8 cellular contexts compared by ENCODE assay signal in the genomic region with DNA sequence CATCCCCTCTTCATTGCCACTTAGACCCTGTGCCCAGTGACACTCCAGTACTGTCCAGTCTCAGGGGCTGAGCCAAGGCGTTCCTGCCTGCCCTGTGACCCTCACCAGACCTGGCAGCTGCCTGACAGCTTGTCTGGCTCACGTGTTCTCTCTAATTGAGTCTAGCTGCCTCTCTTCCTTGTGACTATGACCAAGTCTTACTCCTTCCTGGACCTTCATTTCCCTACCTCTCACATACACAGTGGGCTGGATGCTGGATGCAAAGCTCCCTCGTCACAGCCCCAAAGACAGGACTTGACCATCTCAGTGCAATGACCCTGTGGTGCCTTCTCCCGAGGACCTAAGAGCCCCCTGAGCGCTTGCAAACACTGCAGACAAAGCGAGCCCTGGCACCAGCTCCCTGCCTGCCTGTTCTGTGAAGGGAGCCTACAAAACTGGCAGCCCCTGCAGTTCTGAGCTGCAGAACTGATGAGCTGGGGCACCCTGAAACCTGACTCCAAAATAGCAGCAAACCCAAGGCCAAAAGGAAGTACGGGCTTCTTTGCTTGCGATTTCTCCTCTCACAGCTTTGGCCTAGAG. TPM values are rescaled to one million over a fixed set of nuclear protein-coding genes. Genes with fewer than 3 reads are reported as not detected.
DNase-seq lines count a peak whose midpoint lies in the region; ATAC-seq and TF ChIP-seq lines count a peak whose summit lies in the region.

No MANE protein-coding gene starts in this region.

- no peak for ATAC-seq in GM21381 (IDR thresholded peaks at IDR 0.05; ENCODE audit: unreplicated experiment)
- ATAC-seq in GM18861 (IDR thresholded peaks at IDR 0.05; ENCODE audit: unreplicated experiment), result no peak
- ATAC-seq in HG02642 (IDR thresholded peaks at IDR 0.05; ENCODE audit: poor library complexity, unreplicated experiment), result no peak

- H3K4me3 ChIP-seq in AG04450 (ENCODE audit: low read depth, low read length), result peak overlapping the region; percentile 80
- peak overlapping the region; percentile 69 for H3K4me3 ChIP-seq in Jurkat, Clone E6-1 (ENCODE audit: low read length)
- H3K4me3 ChIP-seq in cardiac fibroblast (replicated peaks in 1 of 2; ENCODE audit: low read depth in 2 of 2, low read length in 2 of 2), result peak overlapping the region; percentile 69 to 74
- H3K4me3 ChIP-seq in mesodermal cell (ENCODE audit: extremely low read depth, insufficient read depth, low read length, poor library complexity, severe bottlenecking), result peak overlapping the region; percentile 61

- no peaks in the 10 kb centered on the region for H3K27me3 ChIP-seq in AG04450 (ENCODE audit: control insufficient read depth, insufficient read depth, low read length)

- POLR2A ChIA-PET in AG04450 (lab: Yijun Ruan, JAX), result no interaction called here

- H3K4me1 ChIP-seq in mesodermal cell (ENCODE audit: control insufficient read depth, insufficient read depth, low read length, poor library complexity, severe bottlenecking), result peaks cover 28% of the 10 kb centered on the region

- WGBS in mesodermal cell (ENCODE audit: insufficient coverage in 2 of 2), 2 experiments, result 82 to 87% methylated on average over 8 of the region's 8 CpGs

- DNase-seq in AG04450 (ENCODE audit: low read depth, low spot score) (no peak), cardiac fibroblast (ENCODE audit: low read depth in 2 of 2) (no peak), NCI-H2107 treated with DMSO at 0.1 percent for 48 hours (lab: John Stamatoyannopoulos, UW; ENCODE audit: unreplicated experiment) (no peak)
- no peak for DNase-seq in Jurkat, Clone E6-1 (ENCODE audit: low read depth, low spot score)

- CTCF ChIA-PET in AG04450 (lab: Charles Lee), result interaction anchor here (1.5 kb wide), 1 partner anchor 22 kb away, joined by 10 read pairs; no protein-coding TSS in a partner anchor

- TF ChIP-seq CTCF in AG04450 (IDR thresholded peaks at IDR 0.05; ENCODE audit: low read depth, low read length) (no peak), cardiac fibroblast (IDR thresholded peaks at IDR 0.05; ENCODE audit: low read depth, low read length) (no peak)

- no peak overlapping the region for H3K27ac ChIP-seq in AG04450 (ENCODE audit: low read depth, low read length)
- no peak overlapping the region for H3K27ac ChIP-seq in mesodermal cell (ENCODE audit: low read depth, low read length, severe bottlenecking)

- H3K36me3 ChIP-seq in mesodermal cell (ENCODE audit: control insufficient read depth, insufficient read depth, low read length), result peaks cover 27% of the 10 kb centered on the region

- H3K9me3 ChIP-seq in AG04450 (ENCODE audit: control insufficient read depth, insufficient read depth, low read length) (no peaks in the 10 kb centered on the region; the same call in 1 of the 2 replicates), mesodermal cell (ENCODE audit: control insufficient read depth, low read length) (no peaks in the 10 kb centered on the region)

RNA-seq across cellular contexts. Expression of a gene that starts 1.7 kb away (rescaled TPM):
- polyA plus RNA-seq in AG04450 (2011; rRNA removed), result 37.3 and 49.3 TPM in 2 replicates
- 30.8 and 35.0 TPM in 2 replicates for polyA minus RNA-seq in AG04450 (2011; rRNA and poly(A)+ RNA removed)
- 53.9 TPM for polyA plus RNA-seq in Jurkat, Clone E6-1 (2012; ENCODE audit: insufficient read depth, insufficient read length)
- polyA plus RNA-seq in mesodermal cell (2013, experiment 1 of 2), result 36.9 TPM
- polyA plus RNA-seq in mesodermal cell (2013, experiment 2 of 2), result 34.8 TPM

RNA-seq across cellular contexts. Expression of a gene that starts 3.8 kb away (rescaled TPM):
- polyA plus RNA-seq in AG04450 (2011; rRNA removed), result 11.9 and 13.7 TPM in 2 replicates
- 43.9 and 49.8 TPM in 2 replicates for polyA minus RNA-seq in AG04450 (2011; rRNA and poly(A)+ RNA removed)
- 10.0 TPM for polyA plus RNA-seq in Jurkat, Clone E6-1 (2012; ENCODE audit: insufficient read depth, insufficient read length)
- polyA plus RNA-seq in mesodermal cell (2013, experiment 1 of 2), result 18.3 TPM
- polyA plus RNA-seq in mesodermal cell (2013, experiment 2 of 2), result 17.3 TPM
